In genomic region chr10:73940634-73941221, GRCh38 we compare ENCODE assay signal across 8 cellular contexts. TPM values are rescaled to one million over a fixed set of nuclear protein-coding genes. Genes with fewer than 3 reads are reported as not detected.
DNase-seq lines count a peak whose midpoint lies in the region; ATAC-seq and TF ChIP-seq lines count a peak whose summit lies in the region.

No MANE protein-coding gene starts in this region.

- DNase-seq in SIG-M5 treated with dmso at 0.1 percent for 504 hours (lab: John Stamatoyannopoulos, UW; ENCODE audit: unreplicated experiment) (peak; percentile 51), SIG-M5 (lab: John Stamatoyannopoulos, UW) (no peak), SJSA1 (ENCODE audit: low read depth in 1 of 2, low spot score in 2 of 2) (peak; percentile 87), osteocyte (ENCODE audit: extremely low spot score, unreplicated experiment) (peak; percentile 95), testis (peak; percentile 92)
- peak; percentile 46 to 81 (median 68) for DNase-seq in activated naive CD4-positive, alpha-beta T cell (lab: John Stamatoyannopoulos, UW)

- H3K36me3 Mint-ChIP-seq in osteocyte (ENCODE audit: unreplicated experiment): no peaks in the 10 kb centered on the region

- ATAC-seq in HG03457 (IDR thresholded peaks at IDR 0.05; ENCODE audit: unreplicated experiment) (peak; percentile 69), gastroesophageal sphincter (peak; percentile 93)

- H3K4me1 ChIP-seq in SJSA1 (replicated peaks): peaks cover 16% of the 10 kb centered on the region
- H3K4me1 ChIP-seq in gastroesophageal sphincter: peaks cover 0 to 22% (median 12%) of the 10 kb centered on the region in 3 donors
- peaks cover 10% of the 10 kb centered on the region for H3K4me1 ChIP-seq in testis

- no peaks in the 10 kb centered on the region for H3K9me3 Mint-ChIP-seq in osteocyte (ENCODE audit: unreplicated experiment)

- no peaks in the 10 kb centered on the region for H3K27me3 Mint-ChIP-seq in osteocyte (ENCODE audit: unreplicated experiment)

- TF ChIP-seq POLR2A in gastroesophageal sphincter (IDR thresholded peaks at IDR 0.05) (no peak), testis (IDR thresholded peaks at IDR 0.05) (no peak)

- H3K27me3 ChIP-seq in SJSA1 (replicated peaks) (no peaks in the 10 kb centered on the region), gastroesophageal sphincter (no peaks in the 10 kb centered on the region), testis (no peaks in the 10 kb centered on the region)

- H3K4me3 Mint-ChIP-seq in osteocyte (ENCODE audit: unreplicated experiment): peak overlapping the region; percentile 52

- H3K27ac Mint-ChIP-seq in osteocyte (ENCODE audit: unreplicated experiment): peak overlapping the region; percentile 87

- peaks cover 34% of the 10 kb centered on the region for H3K4me1 Mint-ChIP-seq in osteocyte (ENCODE audit: unreplicated experiment)

- intact Hi-C loops in testis (cut with DNase I; ENCODE audit: low total_unique reads): no loop called here

- no peak for TF ChIP-seq EP300 in gastroesophageal sphincter (IDR thresholded peaks at IDR 0.05)

- TF ChIP-seq CTCF in gastroesophageal sphincter (IDR thresholded peaks at IDR 0.05) (peak; percentile 86 to 97 (median 96)), osteocyte (IDR thresholded peaks at IDR 0.05) (peak; percentile 99), testis (IDR thresholded peaks at IDR 0.05) (peak; percentile 80 to 86 (median 83))

- H3K36me3 ChIP-seq in SJSA1 (no peaks in the 10 kb centered on the region), gastroesophageal sphincter (no peaks in the 10 kb centered on the region), testis (ENCODE audit: low read depth, missing control alignments) (no peaks in the 10 kb centered on the region)

- no peak overlapping the region for H3K4me3 ChIP-seq in SJSA1
- H3K4me3 ChIP-seq in gastroesophageal sphincter: peak overlapping the region in 1 of 2 donors; percentile 28
- H3K4me3 ChIP-seq in testis: peak overlapping the region; percentile 34 to 45

- H3K27ac ChIP-seq in SJSA1 (peak overlapping the region; percentile 48), gastroesophageal sphincter (peak overlapping the region in 3 of 4 donors; percentile 52 to 69 (median 69)), testis (peak overlapping the region; percentile 72 to 78)

- H3K9me3 ChIP-seq in SJSA1 (replicated peaks): no peaks in the 10 kb centered on the region
- H3K9me3 ChIP-seq in gastroesophageal sphincter: no peaks in the 10 kb centered on the region
- H3K9me3 ChIP-seq in testis: no peaks in the 10 kb centered on the region

- 0 to 10% methylated on average over 6 of the region's 28 CpGs for WGBS in gastroesophageal sphincter (ENCODE audit: low coverage in 1 of 2), 2 donors
- 3 to 4% methylated on average over 19 to 27 of the region's 28 CpGs for WGBS in testis, 2 donors

RNA-seq across cellular contexts. Expression of gene PLAU, which starts 29.8 kb away (rescaled TPM):
- total RNA-seq in SJSA1 (2014; rRNA removed; shearing (Covaris generic)): 4.7 and 6.0 TPM in 2 replicates
- 10 to 100 TPM in 1 of 4 donors, 1 to 10 TPM in 3; 1.1 to 43.3 (median 8.3) TPM for total RNA-seq in gastroesophageal sphincter
- 112 and 118 TPM in 2 replicates for total RNA-seq in osteocyte
- total RNA-seq in testis: 1 to 10 TPM in 1 of 2 donors, under 1 TPM in 1; 0.87 to 1.7 TPM
- 13.6 TPM for polyA plus RNA-seq in testis (ENCODE audit: insufficient read depth, low read depth, low replicate concordance)

RNA-seq across cellular contexts. Expression of gene VCL, which starts 57.2 kb away (rescaled TPM):
- total RNA-seq in SJSA1 (2014; rRNA removed; shearing (Covaris generic)): 313 and 378 TPM in 2 replicates
- total RNA-seq in gastroesophageal sphincter: 100 to 1,000 TPM; 433 to 615 (median 440) TPM
- 338 and 340 TPM in 2 replicates for total RNA-seq in osteocyte
- 100 to 1,000 TPM; 267 to 272 TPM for total RNA-seq in testis
- polyA plus RNA-seq in testis (ENCODE audit: insufficient read depth, low read depth, low replicate concordance): 106 TPM
